24 cellular contexts compared by ENCODE assay signal in genomic region chr20:16124911-16125776, GRCh38.
"Had no signal": no experiment of that assay in that cellular context is flagged by ENCODE, and none has a peak within 500 bp of the region (broad histone marks: within the 10 kb centered on the region; RNA-seq: fewer than 3 reads in every experiment).

No MANE protein-coding gene starts in this region.

- DNase-seq: activated CD4-positive, alpha-beta T cell treated with anti-CD3 and anti-CD28 coated beads, Interleukin-2, amount 50 U/mL, for 48 hours; activated CD8-positive, alpha-beta memory T cell treated with anti-CD3 and anti-CD28 coated beads, Interleukin-2, amount 50 U/mL, for 48 hours; activated naive CD4-positive, alpha-beta T cell; activated naive CD8-positive, alpha-beta T cell treated with anti-CD3 and anti-CD28 coated beads for 36 hours; activated T-cell treated with anti-CD3 and anti-CD28 coated beads, Interleukin-2, amount 50 U/mL, for 4 hours; cortex of kidney; endodermal cell; left colon; pancreas; stimulated activated CD4-positive, alpha-beta T cell treated with anti-CD3 and anti-CD28 coated beads, Interleukin-15, amount 100 ng/mL, for 24 hours; stomach; T-helper 1 cell had no signal

- H3K27ac ChIP-seq: cardiac muscle cell, gastroesophageal sphincter, pancreas, stomach, suprapubic skin, upper lobe of left lung had no signal

- H3K36me3 Mint-ChIP-seq: activated naive CD8-positive, alpha-beta T cell treated with anti-CD3 and anti-CD28 coated beads for 36 hours; stimulated activated memory B cell treated with anti-CD40 and anti-IgM and Interleukin-4, amounts not matched to agents 10 μg/mL and 1 μg/mL and 100 μg/mL, for 72 hours had no signal

- H3K4me2 ChIP-seq: smooth muscle cell had no signal

- H3K27me3 ChIP-seq: cardiac muscle cell, gastroesophageal sphincter, pancreas, stomach, suprapubic skin, upper lobe of left lung had no signal

- H3K4me1 ChIP-seq: gastroesophageal sphincter, pancreas, stomach, suprapubic skin, upper lobe of left lung had no signal

- H3K9me3 ChIP-seq: gastroesophageal sphincter, pancreas, suprapubic skin had no signal

- H3K4me3 Mint-ChIP-seq: activated naive CD8-positive, alpha-beta T cell treated with anti-CD3 and anti-CD28 coated beads for 36 hours; activated T-cell treated with anti-CD3 and anti-CD28 coated beads, Interleukin-2, amount 50 U/mL, for 4 hours; endodermal cell; memory B cell; nephron; stimulated activated memory B cell treated with anti-CD40 and anti-IgM and Interleukin-4, amounts not matched to agents 10 μg/mL and 1 μg/mL and 100 μg/mL, for 72 hours; WTC11 had no signal

- H3K4me1 Mint-ChIP-seq: activated naive CD8-positive, alpha-beta T cell treated with anti-CD3 and anti-CD28 coated beads for 36 hours; endodermal cell; memory B cell; nephron; stimulated activated memory B cell treated with anti-CD40 and anti-IgM and Interleukin-4, amounts not matched to agents 10 μg/mL and 1 μg/mL and 100 μg/mL, for 72 hours; WTC11 had no signal

- H3K27me3 Mint-ChIP-seq: stimulated activated memory B cell treated with anti-CD40 and anti-IgM and Interleukin-4, amounts not matched to agents 10 μg/mL and 1 μg/mL and 100 μg/mL, for 72 hours had no signal

- H3K4me3 ChIP-seq: cardiac muscle cell, gastroesophageal sphincter, pancreas, smooth muscle cell, stomach, suprapubic skin, upper lobe of left lung had no signal

- H3K27ac Mint-ChIP-seq: activated naive CD8-positive, alpha-beta T cell treated with anti-CD3 and anti-CD28 coated beads for 36 hours; activated T-helper 2 cell treated with anti-CD3 and anti-CD28 coated beads, Interferon-gamma antibody, Interleukin-2, Interleukin-4, amounts not matched to agents 10 μg/mL and 5 μg/mL and 100 μg/mL, durations not matched to agents 14 hours and 24 hours and 36 hours; endodermal cell; memory B cell; nephron; stimulated activated memory B cell treated with anti-CD40 and anti-IgM and Interleukin-4, amounts not matched to agents 10 μg/mL and 1 μg/mL and 100 μg/mL, for 72 hours; WTC11 had no signal

- H3K36me3 ChIP-seq: cardiac muscle cell, gastroesophageal sphincter, pancreas, stomach, suprapubic skin, upper lobe of left lung had no signal

- FAIRE-seq: pancreas, TTC549 had no signal

- ATAC-seq: activated T-cell treated with anti-CD3 and anti-CD28 coated beads, Interleukin-2, amount 50 U/mL, for 4 hours; gastroesophageal sphincter; left colon; pancreas; sciatic nerve; stimulated activated memory B cell treated with anti-CD40 and anti-IgM and Interleukin-4, amounts not matched to agents 10 μg/mL and 1 μg/mL and 100 μg/mL, for 72 hours; WTC11 had no signal

- H3K9me3 Mint-ChIP-seq: activated naive CD8-positive, alpha-beta T cell treated with anti-CD3 and anti-CD28 coated beads for 36 hours; activated T-cell treated with anti-CD3 and anti-CD28 coated beads, Interleukin-2, amount 50 U/mL, for 4 hours; stimulated activated memory B cell treated with anti-CD40 and anti-IgM and Interleukin-4, amounts not matched to agents 10 μg/mL and 1 μg/mL and 100 μg/mL, for 72 hours had no signal
